In the genomic region with DNA sequence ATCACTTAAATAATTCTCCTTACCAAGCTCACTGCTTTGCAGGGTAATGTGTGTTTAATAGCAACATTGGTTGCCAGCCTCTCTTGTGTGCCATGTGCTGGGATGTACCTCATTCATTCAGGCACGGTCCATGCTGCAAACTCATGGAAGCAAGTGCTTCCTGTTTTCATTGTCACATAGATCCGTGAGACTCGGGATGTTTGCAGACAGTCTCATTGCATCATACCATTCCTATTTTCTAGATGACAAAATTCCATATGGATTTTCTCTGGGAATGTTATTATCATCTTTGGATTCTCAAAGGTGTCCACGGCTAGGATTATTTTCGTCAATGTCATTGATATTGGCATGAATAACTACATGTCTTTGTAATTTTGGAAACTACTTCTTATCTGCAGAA, we compare ENCODE assay signal across 25 cellular contexts. TPM values are rescaled to one million over a fixed set of nuclear protein-coding genes. Genes with fewer than 3 reads are reported as not detected.
DNase-seq lines count a peak whose midpoint lies in the region; TF ChIP-seq lines count a peak whose summit lies in the region.
"Had no signal": no experiment of that assay in that cellular context is flagged by ENCODE, and none has a peak within 500 bp of the region (broad histone marks: within the 10 kb centered on the region; RNA-seq: fewer than 3 reads in every experiment).

No MANE protein-coding gene starts in this region.

- TF ChIP-seq POLR2A in stomach (IDR thresholded peaks at IDR 0.05) (no peak), testis (IDR thresholded peaks at IDR 0.05) (no peak)

- TF ChIP-seq CTCF in colonic mucosa (IDR thresholded peaks at IDR 0.05), result no peak
- no peak for TF ChIP-seq CTCF in osteocyte (IDR thresholded peaks at IDR 0.05)
- no peak for TF ChIP-seq CTCF in stomach (IDR thresholded peaks at IDR 0.05)
- TF ChIP-seq CTCF in nephron progenitor cell (IDR thresholded peaks at IDR 0.05), result no peak
- no peak for TF ChIP-seq CTCF in testis (IDR thresholded peaks at IDR 0.05)
- TF ChIP-seq CTCF in SK-N-SH (IDR thresholded peaks at IDR 0.05), result no peak

- peaks cover 13% of the 10 kb centered on the region for H3K4me1 Mint-ChIP-seq in osteocyte (ENCODE audit: unreplicated experiment)
- peaks cover 60% of the 10 kb centered on the region for H3K4me1 Mint-ChIP-seq in nephron progenitor cell
- H3K4me1 Mint-ChIP-seq: CD8-positive, alpha-beta memory T cell; H9 had no signal

- no peaks in the 10 kb centered on the region for H3K79me2 ChIP-seq in SK-N-SH (ENCODE audit: insufficient read depth)

- intact Hi-C loops in colonic mucosa (cut with DNase I), result no loop called here
- intact Hi-C loops in stomach (cut with DNase I; ENCODE audit: low total_unique reads), result no loop called here
- intact Hi-C loops in testis (cut with DNase I; ENCODE audit: low total_unique reads), result no loop called here

- no peaks in the 10 kb centered on the region for H3K27me3 Mint-ChIP-seq in osteocyte (ENCODE audit: unreplicated experiment)
- H3K27me3 Mint-ChIP-seq in nephron progenitor cell (ENCODE audit: low read depth, poor library complexity), result peaks cover 4% of the 10 kb centered on the region

- H3K27ac ChIP-seq in colonic mucosa, result no peak overlapping the region
- no peak overlapping the region for H3K27ac ChIP-seq in stomach
- no peak overlapping the region for H3K27ac ChIP-seq in testis
- H3K27ac ChIP-seq in SK-N-SH (ENCODE audit: low read depth in 2 of 2, low read length in 1 of 2), result no peak overlapping the region
- H3K27ac ChIP-seq: A549; BLaER1 treated with 17β-estradiol and CSF1 and Interleukin-3, amounts not matched to agents 10 nM and 100 nM; GM23248 had no signal

- TF ChIP-seq EP300 in stomach (IDR thresholded peaks at IDR 0.05) (no peak), SK-N-SH (IDR thresholded peaks at IDR 0.05; ENCODE audit: borderline replicate concordance in 1 of 2, low read depth in 1 of 2, low read length in 1 of 2) (no peak)

- no peak overlapping the region for H3K4me2 ChIP-seq in SK-N-SH
- H3K4me2 ChIP-seq: A549; BLaER1 treated with 17β-estradiol and CSF1 and Interleukin-3, amounts not matched to agents 10 nM and 100 nM had no signal

- H3K9me2 ChIP-seq in SK-N-SH, result no peaks in the 10 kb centered on the region

- H2AFZ ChIP-seq in SK-N-SH (ENCODE audit: low read depth), result no peak overlapping the region
- H2AFZ ChIP-seq: GM23248 had no signal

- POLR2A ChIA-PET in SK-N-SH (lab: Yijun Ruan, JAX), result no interaction called here

- peak; percentile 6 for DNase-seq in colonic mucosa
- peak; percentile 3 for DNase-seq in islet precursor cell
- DNase-seq in osteocyte (ENCODE audit: extremely low spot score, unreplicated experiment), result no peak
- peak; percentile 13 for DNase-seq in stomach
- DNase-seq in nephron progenitor cell, result no peak
- no peak for DNase-seq in GOT3 (lab: John Stamatoyannopoulos, UW)
- no peak for DNase-seq in testis
- no peak for DNase-seq in SK-N-SH
- DNase-seq: 8988T; ACHN; AML-193; BE2C; CD8-positive, alpha-beta memory T cell; DMS 273 treated with DMSO at 0.1 percent for 48 hours; DMS79; EL; GDM1; GM23248; H9; HFFc6 had no signal

- H3K9ac ChIP-seq in colonic mucosa (ENCODE audit: low read depth in 2 of 2, low read length in 2 of 2), result no peak overlapping the region
- no peak overlapping the region for H3K9ac ChIP-seq in SK-N-SH
- H3K9ac ChIP-seq: BLaER1 treated with 17β-estradiol and CSF1 and Interleukin-3, amounts not matched to agents 10 nM and 100 nM; GM23248 had no signal

- no peaks in the 10 kb centered on the region for H3F3A ChIP-seq in SK-N-SH (replicated peaks; ENCODE audit: insufficient read depth)

- H3K4me1 ChIP-seq in colonic mucosa (no peaks in the 10 kb centered on the region), stomach (peaks cover 0 to 23% (median 10%) of the 10 kb centered on the region in 4 donors), testis (no peaks in the 10 kb centered on the region), SK-N-SH (ENCODE audit: control insufficient read depth in 1 of 2, insufficient read depth in 2 of 2, low read depth in 1 of 2, low read length in 1 of 2) (peaks cover 0 to 2% of the 10 kb centered on the region in 2 experiments; a peak in 1 of 4 replicates)
- H3K4me1 ChIP-seq: BE2C had no signal

- CTCF ChIA-PET in SK-N-SH (lab: Yijun Ruan, JAX), result no interaction called here

- H3K9me3 Mint-ChIP-seq in osteocyte (ENCODE audit: unreplicated experiment) (peaks cover 10% of the 10 kb centered on the region), nephron progenitor cell (peaks cover 4% of the 10 kb centered on the region)
- H3K9me3 Mint-ChIP-seq: CD4-positive, alpha-beta T cell had no signal

- H3K27ac Mint-ChIP-seq in osteocyte (ENCODE audit: unreplicated experiment), result peak overlapping the region; percentile 64
- H3K27ac Mint-ChIP-seq in nephron progenitor cell, result no peak overlapping the region
- H3K27ac Mint-ChIP-seq: CD14-positive monocyte; CD4-positive, alpha-beta T cell; CD8-positive, alpha-beta memory T cell; HFFc6 had no signal

- H3K9me3 ChIP-seq in colonic mucosa (no peaks in the 10 kb centered on the region), stomach (no peaks in the 10 kb centered on the region), testis (no peaks in the 10 kb centered on the region), SK-N-SH (no peaks in the 10 kb centered on the region)
- H3K9me3 ChIP-seq: BE2C had no signal

- WGBS in stomach, 5 donors, result 58 to 81% (median 70%) methylated on average over 5 of the region's 5 CpGs
- 81 to 83% methylated on average over 5 of the region's 5 CpGs for WGBS in testis, 2 donors
- 43% methylated on average over 5 of the region's 5 CpGs for WGBS in SK-N-SH (ENCODE audit: low lambda C conversion rate)

- H3K27me3 ChIP-seq in colonic mucosa (no peaks in the 10 kb centered on the region), stomach (peaks cover 0 to 34% (median 1%) of the 10 kb centered on the region in 3 donors), testis (no peaks in the 10 kb centered on the region), SK-N-SH (ENCODE audit: insufficient read depth) (no peaks in the 10 kb centered on the region)
- H3K27me3 ChIP-seq: BE2C; BLaER1 treated with 17β-estradiol and CSF1 and Interleukin-3, amounts not matched to agents 10 nM and 100 nM had no signal

- TF ChIP-seq RAD21 in SK-N-SH (IDR thresholded peaks at IDR 0.05; ENCODE audit: low read length), result no peak

- H3K36me3 Mint-ChIP-seq in osteocyte (ENCODE audit: unreplicated experiment), result no peaks in the 10 kb centered on the region
- no peaks in the 10 kb centered on the region for H3K36me3 Mint-ChIP-seq in nephron progenitor cell (ENCODE audit: low read depth)

- H3K4me3 Mint-ChIP-seq in osteocyte (ENCODE audit: unreplicated experiment) (no peak overlapping the region), nephron progenitor cell (no peak overlapping the region)
- H3K4me3 Mint-ChIP-seq: CD14-positive monocyte; CD4-positive, alpha-beta T cell; CD8-positive, alpha-beta memory T cell; H9; HFFc6 had no signal

- H3K36me3 ChIP-seq in colonic mucosa, result no peaks in the 10 kb centered on the region
- H3K36me3 ChIP-seq in stomach, result no peaks in the 10 kb centered on the region
- no peaks in the 10 kb centered on the region for H3K36me3 ChIP-seq in testis (ENCODE audit: low read depth, missing control alignments)
- H3K36me3 ChIP-seq in SK-N-SH (replicated peaks in 1 of 2; ENCODE audit: control insufficient read depth in 1 of 2, insufficient read depth in 2 of 2, low read length in 1 of 2), result no peaks in the 10 kb centered on the region
- H3K36me3 ChIP-seq: BE2C; BLaER1 treated with 17β-estradiol and CSF1 and Interleukin-3, amounts not matched to agents 10 nM and 100 nM had no signal

- H3K4me3 ChIP-seq in colonic mucosa (no peak overlapping the region), stomach (no peak overlapping the region), testis (no peak overlapping the region), SK-N-SH (ENCODE audit: low read depth in 2 of 2, low read length in 1 of 2) (no peak overlapping the region)
- H3K4me3 ChIP-seq: A549; BLaER1 treated with 17β-estradiol and CSF1 and Interleukin-3, amounts not matched to agents 10 nM and 100 nM; GM12878; GM23248 had no signal

- no peaks in the 10 kb centered on the region for H4K20me1 ChIP-seq in SK-N-SH (ENCODE audit: insufficient read depth)
- H4K20me1 ChIP-seq: BLaER1 treated with 17β-estradiol and CSF1 and Interleukin-3, amounts not matched to agents 10 nM and 100 nM had no signal

TF ChIP-seq in SK-N-SH, 30 proteins besides CTCF, POLR2A, EP300 and RAD21:
- TF ChIP-seq NFIC (IDR thresholded peaks at IDR 0.05; ENCODE audit: borderline replicate concordance), result no peak

RNA-seq across cellular contexts. Expression of gene HDAC4, which starts 60.0 kb away (rescaled TPM):
- 10 to 100 TPM; 35.3 to 46.8 TPM for total RNA-seq in colonic mucosa
- total RNA-seq in osteocyte, result 30.3 and 32.2 TPM in 2 replicates
- 10 to 100 TPM; 22.8 to 98.8 (median 28.1) TPM for total RNA-seq in stomach
- 1 to 10 TPM; 1.7 to 3.7 (median 3.6) TPM for polyA plus RNA-seq in stomach
- 10 to 100 TPM; 58.7 to 67.5 TPM for total RNA-seq in testis
- 29.0 TPM for polyA plus RNA-seq in testis (ENCODE audit: insufficient read depth, low read depth, low replicate concordance)
- 3.9 and 5.5 TPM in 2 replicates for polyA plus RNA-seq in SK-N-SH (2012; rRNA removed)
- 3.1 and 3.9 TPM in 2 replicates for polyA plus RNA-seq in SK-N-SH (2012; cell fraction: cytosol; rRNA removed)
- 16.0 and 17.0 TPM in 2 replicates for polyA plus RNA-seq in SK-N-SH (2012; cell fraction: nucleus; rRNA removed)

Comparison
In these comparisons a context has a peak if more than half of its experiments do, and no peak if none do; other contexts are left out.
1. DNase-seq: peak in colonic mucosa (single experiment), islet precursor cell (single experiment) and stomach (single experiment); none in osteocyte (single experiment), nephron progenitor cell (single experiment), GOT3 (single experiment), testis (single experiment) and SK-N-SH (single experiment).